Comparison of ENCODE assay signal across 12 cellular contexts in the genomic region with DNA sequence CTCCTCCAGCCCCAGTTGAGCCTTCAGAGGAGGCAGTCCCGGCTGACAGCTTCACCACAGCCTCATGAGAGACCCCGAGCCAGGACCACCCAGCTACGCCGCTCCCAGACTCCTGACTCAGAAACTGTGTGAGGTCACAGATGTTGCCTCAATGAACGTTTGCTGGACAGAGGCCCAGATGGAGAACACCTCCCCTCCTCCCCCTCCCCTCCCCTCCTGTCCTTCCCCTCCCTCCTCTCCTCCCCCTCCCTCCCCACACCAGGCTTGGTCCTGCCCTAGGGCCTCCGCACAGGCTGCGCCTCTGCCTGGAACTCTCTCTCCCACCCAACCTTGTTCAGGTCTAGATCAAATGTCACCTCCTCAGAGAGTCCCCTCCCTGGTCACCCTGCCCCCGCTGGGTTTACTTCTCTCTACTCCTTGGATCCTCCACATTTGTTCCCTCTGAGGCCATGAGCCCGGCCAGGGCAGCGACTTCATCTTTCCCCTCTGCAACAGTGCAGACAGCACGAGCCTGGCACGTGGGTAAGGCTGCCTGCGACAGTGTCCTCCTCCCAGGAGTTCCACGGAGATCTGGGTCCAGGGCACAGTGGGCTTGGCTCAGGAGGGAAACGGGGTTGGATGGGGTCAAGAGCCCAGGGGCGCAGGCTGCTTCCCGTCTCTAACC. TPM values are rescaled to one million over a fixed set of nuclear protein-coding genes. Genes with fewer than 3 reads are reported as not detected.
DNase-seq lines count a peak whose midpoint lies in the region; ATAC-seq and TF ChIP-seq lines count a peak whose summit lies in the region.
"Had no signal": no experiment of that assay in that cellular context is flagged by ENCODE, and none has a peak within 500 bp of the region (broad histone marks: within the 10 kb centered on the region; RNA-seq: fewer than 3 reads in every experiment).

No MANE protein-coding gene starts in this region.

- no peak overlapping the region for H4K5ac ChIP-seq in IMR-90 (ENCODE audit: low read depth, low read length)

- intact Hi-C loops in IMR-90 (cut with micrococcal nuclease) (no loop called here), right cardiac atrium (cut with DNase I) (no loop called here), gastrocnemius medialis (cut with DNase I; ENCODE audit: low total_unique reads) (no loop called here)

- in situ Hi-C loops in IMR-90 (cut with MboI; ENCODE audit: low sequenced_read_pairs) (no loop called here), gastrocnemius medialis (cut with MboI; ENCODE audit: low sequenced_read_pairs in 4 of 4) (no loop called here)

- peak overlapping the region; percentile 11 for H2AK9ac ChIP-seq in IMR-90 (replicated peaks; ENCODE audit: low read depth, low read length, poor library complexity)

- H3K4me3 ChIP-seq in IMR-90 (ENCODE audit: insufficient read depth, low read depth, low read length) (no peak overlapping the region), right cardiac atrium (ENCODE audit: low read length) (no peak overlapping the region), gastrocnemius medialis (no peak overlapping the region)

- no peak for TF ChIP-seq CTCF in IMR-90 (conservative IDR thresholded peaks at IDR 0.05; ENCODE audit: low read depth, low read length)
- TF ChIP-seq CTCF in gastrocnemius medialis (IDR thresholded peaks at IDR 0.05 in 4 of 5, conservative IDR thresholded peaks at IDR 0.05 in 1 of 5), result no peak

- H3K4me2 ChIP-seq in IMR-90 (ENCODE audit: low read depth, low read length), result no peak overlapping the region

- TF ChIP-seq POLR2A in IMR-90 (IDR thresholded peaks at IDR 0.05; ENCODE audit: low read depth, low read length) (no peak), gastrocnemius medialis (IDR thresholded peaks at IDR 0.05) (no peak)

- no peak overlapping the region for H2AK5ac ChIP-seq in IMR-90 (ENCODE audit: low read depth, low read length)

- no peak overlapping the region for H3K18ac ChIP-seq in IMR-90 (ENCODE audit: low read depth, low read length)

- no peak overlapping the region for H4K91ac ChIP-seq in IMR-90 (ENCODE audit: insufficient read depth, low read depth, low read length)

- H3K9ac ChIP-seq in IMR-90 (ENCODE audit: low read depth, low read length), result no peak overlapping the region

- DNase-seq in IMR-90, result peak; percentile 60
- DNase-seq in caudate nucleus (lab: John Stamatoyannopoulos, UW), result no peak
- peak; percentile 54 to 64 (median 64) for DNase-seq in right cardiac atrium
- no peak for DNase-seq in gastrocnemius medialis
- DNase-seq in SK-N-DZ (ENCODE audit: low spot score), result no peak
- no peak for DNase-seq in cerebellar cortex (ENCODE audit: low spot score)
- no peak for DNase-seq in NCI-H510A (lab: John Stamatoyannopoulos, UW)
- DNase-seq in SIG-M5 (lab: John Stamatoyannopoulos, UW), result no peak
- DNase-seq: COR-L47, GOT3 had no signal

- H2BK15ac ChIP-seq in IMR-90 (ENCODE audit: low read depth, low read length), result no peak overlapping the region

- H3K79me1 ChIP-seq in IMR-90 (ENCODE audit: low read depth in 1 of 2, low read length in 2 of 2), result peaks cover 28 to 82% of the 10 kb centered on the region in 2 experiments

- no peak overlapping the region for H2BK120ac ChIP-seq in IMR-90 (ENCODE audit: low read depth, low read length)

- H3K27ac ChIP-seq in IMR-90 (ENCODE audit: insufficient read depth, low read length), result no peak overlapping the region
- peak overlapping the region; percentile 74 for H3K27ac ChIP-seq in caudate nucleus (ENCODE audit: low read depth, low read length)
- peak overlapping the region; percentile 51 for H3K27ac ChIP-seq in right cardiac atrium (ENCODE audit: low read length)
- H3K27ac ChIP-seq in gastrocnemius medialis, result peak overlapping the region; percentile 49 to 72 (median 66)

- TF ChIP-seq RAD21 in IMR-90 (IDR thresholded peaks at IDR 0.05; ENCODE audit: low read length), result no peak

- H3K56ac ChIP-seq in IMR-90 (ENCODE audit: extremely low read depth, insufficient read depth, low read length), result no peak overlapping the region

- H4K8ac ChIP-seq in IMR-90 (ENCODE audit: low read depth in 2 of 2, low read length in 2 of 2), result no peak overlapping the region

- peaks cover 19% of the 10 kb centered on the region for H3K36me3 ChIP-seq in IMR-90 (ENCODE audit: control insufficient read depth, insufficient read depth, low read length)
- no peaks in the 10 kb centered on the region for H3K36me3 ChIP-seq in gastrocnemius medialis

- POLR2A ChIA-PET in IMR-90 (lab: Charles Lee; ENCODE audit: unreplicated experiment), result no interaction called here

- H2BK5ac ChIP-seq in IMR-90 (ENCODE audit: low read depth, low read length, poor library complexity, severe bottlenecking), result no peak overlapping the region

- H3K4me1 ChIP-seq in IMR-90 (ENCODE audit: control insufficient read depth, insufficient read depth, low read length) (peaks cover 9% of the 10 kb centered on the region; the same call in 1 of the 2 replicates), right cardiac atrium (ENCODE audit: control insufficient read depth, insufficient read depth, low read length) (peaks cover 3% of the 10 kb centered on the region), gastrocnemius medialis (peaks cover 0 to 5% of the 10 kb centered on the region in 2 donors)

- H2BK20ac ChIP-seq in IMR-90 (ENCODE audit: low read depth, low read length), result no peak overlapping the region

- dilution Hi-C loops in IMR-90 (cut with HindIII; ENCODE audit: low sequenced_read_pairs, unreplicated experiment), result no loop called here

- H3K4ac ChIP-seq in IMR-90 (ENCODE audit: low read depth, low read length), result no peak overlapping the region

- WGBS in IMR-90 (ENCODE audit: extremely low coverage in 2 of 2, insufficient read length in 1 of 2), 2 experiments, result 77% methylated on average over 8 of the region's 17 CpGs; no CpG with 5 or more reads in 1 of the 2 experiments
- 66% methylated on average over 17 of the region's 17 CpGs for WGBS in right cardiac atrium

- ATAC-seq in IMR-90 (ENCODE audit: low read depth), result peak; percentile 64
- ATAC-seq in right cardiac atrium, result peak in 1 of 2 donors; percentile 34
- ATAC-seq in gastrocnemius medialis, result no peak

- H3K27me3 ChIP-seq in IMR-90 (ENCODE audit: control insufficient read depth, insufficient read depth, low read length) (no peaks in the 10 kb centered on the region), right cardiac atrium (ENCODE audit: control insufficient read depth, insufficient read depth) (no peaks in the 10 kb centered on the region), gastrocnemius medialis (no peaks in the 10 kb centered on the region)

- H2AFZ ChIP-seq in IMR-90 (replicated peaks; ENCODE audit: low read length, poor library complexity), result no peak overlapping the region

- H3K23ac ChIP-seq in IMR-90 (ENCODE audit: low read depth, low read length), result no peak overlapping the region

- no TSS peak for BruUV-seq in IMR-90 (replicated peaks; lab: Mats Ljungman, UMichigan)

- CTCF ChIA-PET in IMR-90 (lab: Yijun Ruan, JAX), result no interaction called here

- no peak overlapping the region for H3K14ac ChIP-seq in IMR-90 (replicated peaks; ENCODE audit: low read depth, low read length)

- H3K9me1 ChIP-seq in IMR-90 (ENCODE audit: insufficient read depth, low read length), result peaks cover 14% of the 10 kb centered on the region

- H3K9me3 ChIP-seq in IMR-90 (ENCODE audit: control insufficient read depth, insufficient read depth, low read length), result peaks cover 6% of the 10 kb centered on the region
- no peaks in the 10 kb centered on the region for H3K9me3 ChIP-seq in right cardiac atrium (ENCODE audit: control insufficient read depth, low read length)
- H3K9me3 ChIP-seq in gastrocnemius medialis, result no peaks in the 10 kb centered on the region

- H4K20me1 ChIP-seq in IMR-90 (ENCODE audit: insufficient read depth, low read length), result peaks cover 58% of the 10 kb centered on the region

TF ChIP-seq in IMR-90, 13 proteins besides CTCF, POLR2A, EP300 and RAD21:
- TF ChIP-seq NFE2L2 (IDR thresholded peaks at IDR 0.05; ENCODE audit: low read depth, low read length), result no peak
- TF ChIP-seq, protein P1, sequence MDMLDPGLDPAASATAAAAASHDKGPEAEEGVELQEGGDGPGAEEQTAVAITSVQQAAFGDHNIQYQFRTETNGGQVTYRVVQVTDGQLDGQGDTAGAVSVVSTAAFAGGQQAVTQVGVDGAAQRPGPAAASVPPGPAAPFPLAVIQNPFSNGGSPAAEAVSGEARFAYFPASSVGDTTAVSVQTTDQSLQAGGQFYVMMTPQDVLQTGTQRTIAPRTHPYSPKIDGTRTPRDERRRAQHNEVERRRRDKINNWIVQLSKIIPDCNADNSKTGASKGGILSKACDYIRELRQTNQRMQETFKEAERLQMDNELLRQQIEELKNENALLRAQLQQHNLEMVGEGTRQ (IDR thresholded peaks at IDR 0.05; ENCODE audit: low read depth, low read length), result no peak
- peak; percentile 22; the same call in 1 of the 2 replicates for TF ChIP-seq MAZ (IDR thresholded peaks at IDR 0.05; ENCODE audit: borderline replicate concordance, low read depth, low read length)

RNA-seq across cellular contexts. Expression of a gene that starts 17.4 kb away (rescaled TPM):
- 10.8 and 13.6 TPM in 2 replicates for total RNA-seq in IMR-90 (2012; rRNA removed)
- 23.3 and 28.0 TPM in 2 replicates for polyA plus RNA-seq in IMR-90 (2012; rRNA removed)
- polyA plus RNA-seq in IMR-90 (2012; cell fraction: cytosol; rRNA removed), result 14.8 and 28.7 TPM in 2 replicates
- polyA plus RNA-seq in IMR-90 (2012; cell fraction: nucleus; rRNA removed; ENCODE audit: low replicate concordance), result 21.1 and 41.9 TPM in 2 replicates
- total RNA-seq in right cardiac atrium, result 10 to 100 TPM; 38.8 to 48.3 (median 40.4) TPM
- polyA plus RNA-seq in right cardiac atrium, result 31.4 TPM
- 10 to 100 TPM in 3 of 4 donors, 1 to 10 TPM in 1; 8.2 to 18.0 (median 17.3) TPM for total RNA-seq in gastrocnemius medialis
- polyA plus RNA-seq in SK-N-DZ (2014; cell fraction: cytosol; rRNA removed), result 6.6 and 7.8 TPM in 2 replicates
- polyA plus RNA-seq in SK-N-DZ (2014; cell fraction: nucleus; rRNA removed), result 11.8 and 19.5 TPM in 2 replicates

RNA-seq across cellular contexts. Expression of a gene that starts 25.3 kb away (rescaled TPM):
- total RNA-seq in IMR-90 (2012; rRNA removed), result not detected in 2 replicates
- polyA plus RNA-seq in IMR-90 (2012; rRNA removed), result not detected in 2 replicates
- polyA plus RNA-seq in IMR-90 (2012; cell fraction: cytosol; rRNA removed), result 0.03 TPM in 1 of 2 replicates, not detected in the other
- not detected in 2 replicates for polyA plus RNA-seq in IMR-90 (2012; cell fraction: nucleus; rRNA removed; ENCODE audit: low replicate concordance)
- total RNA-seq in right cardiac atrium, result not detected
- polyA plus RNA-seq in right cardiac atrium, result 0.05 TPM
- 1 to 10 TPM in 3 of 4 donors, under 1 TPM in 1; 0.67 to 3.7 (median 1.7) TPM for total RNA-seq in gastrocnemius medialis
- not detected in 2 replicates for polyA plus RNA-seq in SK-N-DZ (2014; cell fraction: cytosol; rRNA removed)
- not detected in 2 replicates for polyA plus RNA-seq in SK-N-DZ (2014; cell fraction: nucleus; rRNA removed)
- total RNA-seq: cerebellum, myocyte had no signal

RNA-seq across cellular contexts. Expression of a gene that starts 56.3 kb away (rescaled TPM):
- total RNA-seq in IMR-90 (2012; rRNA removed) (10.8 and 12.8 TPM in 2 replicates), right cardiac atrium (10 to 100 TPM; 13.8 to 17.8 (median 14.4) TPM), gastrocnemius medialis (10 to 100 TPM; 19.5 to 28.4 (median 27.4) TPM)
- polyA plus RNA-seq in IMR-90 (2012; rRNA removed) (19.5 and 25.1 TPM in 2 replicates), right cardiac atrium (13.5 TPM)
- polyA plus RNA-seq in IMR-90 (2012; cell fraction: cytosol; rRNA removed), result 16.4 and 29.5 TPM in 2 replicates
- 48.6 and 103 TPM in 2 replicates for polyA plus RNA-seq in IMR-90 (2012; cell fraction: nucleus; rRNA removed; ENCODE audit: low replicate concordance)
- polyA plus RNA-seq in SK-N-DZ (2014; cell fraction: cytosol; rRNA removed), result 19.7 and 34.0 TPM in 2 replicates
- polyA plus RNA-seq in SK-N-DZ (2014; cell fraction: nucleus; rRNA removed), result 58.2 and 58.5 TPM in 2 replicates

Comparison
In these comparisons a context has a peak if more than half of its experiments do, and no peak if none do; other contexts are left out.
1. DNase-seq: peak in IMR-90 (single experiment) and right cardiac atrium (3 of 3); none in caudate nucleus (0 of 61), gastrocnemius medialis (0 of 2), SK-N-DZ (single experiment), cerebellar cortex (single experiment), NCI-H510A (single experiment) and SIG-M5 (single experiment).